ENCODE assay signal across 1 cellular context in genomic region chr1:37261129-37261528, GRCh38.
TF ChIP-seq lines count a peak whose summit lies in the region.

No MANE protein-coding gene starts in this region.

TF ChIP-seq in K562, 482 proteins besides CTCF, POLR2A, EP300 and RAD21 (continued from another document):
- TF ChIP-seq ELK3 (CRISPR knock-in tag; IDR thresholded peaks at IDR 0.05) = no peak
- TF ChIP-seq TSHZ1 (CRISPR knock-in tag; IDR thresholded peaks at IDR 0.05) = no peak
